Comparison of ENCODE assay signal across 10 cellular contexts in genomic region chr3:52272831-52273230, GRCh38. TPM values are rescaled to one million over a fixed set of nuclear protein-coding genes. Genes with fewer than 3 reads are reported as not detected.
DNase-seq lines count a peak whose midpoint lies in the region; ATAC-seq lines count a peak whose summit lies in the region.
"Had no signal": no experiment of that assay in that cellular context is flagged by ENCODE, and none has a peak within 500 bp of the region (broad histone marks: within the 10 kb centered on the region; RNA-seq: fewer than 3 reads in every experiment).

No MANE protein-coding gene starts in this region.

- CTCF ChIA-PET in T-cell (lab: Charles Lee) = interaction anchor here (0.6 to 1.9 kb wide), 4 partner anchors 9 to 42 kb away, joined by 3 to 11 read pairs (median 6); partner anchors contain the start of gene GLYCTK (in 1 of the 2)

- POLR2A ChIA-PET in T-cell (lab: Charles Lee) = interaction anchor here in 1 of 2 donors (0.6 to 0.7 kb wide), 2 partner anchors 13 to 34 kb away, joined by 3 to 6 read pairs; partner anchors contain the start of gene TWF2

- no peaks in the 10 kb centered on the region for H3K27me3 Mint-ChIP-seq in activated CD4-positive, alpha-beta T cell treated with anti-CD3 and anti-CD28 coated beads, Interleukin-2, amount 10 ng/mL, durations not matched to agents 24 days and 14 days
- H3K27me3 Mint-ChIP-seq in T-cell = no peaks in the 10 kb centered on the region
- H3K27me3 Mint-ChIP-seq in dendritic cell treated with granulocyte-macrophage colony-stimulating factor and Interleukin-4, amounts not matched to agents 40 ng/mL and 50 ng/mL, for 4 days = no peaks in the 10 kb centered on the region
- H3K27me3 Mint-ChIP-seq in stimulated activated memory B cell treated with anti-CD40 and anti-IgM and Interleukin-4, amounts not matched to agents 10 μg/mL and 1 μg/mL and 100 μg/mL, for 72 hours = no peaks in the 10 kb centered on the region

- peak overlapping the region; percentile 77 for H3K27ac Mint-ChIP-seq in activated CD4-positive, alpha-beta T cell treated with anti-CD3 and anti-CD28 coated beads, Interleukin-2, amount 10 ng/mL, durations not matched to agents 24 days and 14 days
- peak overlapping the region; percentile 91 to 93 for H3K27ac Mint-ChIP-seq in T-cell
- peak overlapping the region; percentile 86 for H3K27ac Mint-ChIP-seq in dendritic cell treated with granulocyte-macrophage colony-stimulating factor and Interleukin-4, amounts not matched to agents 40 ng/mL and 50 ng/mL, for 4 days
- H3K27ac Mint-ChIP-seq in stimulated activated memory B cell treated with anti-CD40 and anti-IgM and Interleukin-4, amounts not matched to agents 10 μg/mL and 1 μg/mL and 100 μg/mL, for 72 hours = peak overlapping the region; percentile 17
- H3K27ac Mint-ChIP-seq: nephron had no signal

- peaks cover 76% of the 10 kb centered on the region for H3K4me1 Mint-ChIP-seq in activated CD4-positive, alpha-beta T cell treated with anti-CD3 and anti-CD28 coated beads, Interleukin-2, amount 10 ng/mL, durations not matched to agents 24 days and 14 days
- H3K4me1 Mint-ChIP-seq in T-cell = peaks cover 76 to 84% (median 84%) of the 10 kb centered on the region in 3 donors
- peaks cover 86% of the 10 kb centered on the region for H3K4me1 Mint-ChIP-seq in dendritic cell treated with granulocyte-macrophage colony-stimulating factor and Interleukin-4, amounts not matched to agents 40 ng/mL and 50 ng/mL, for 4 days (ENCODE audit: low read depth)
- H3K4me1 Mint-ChIP-seq in stimulated activated memory B cell treated with anti-CD40 and anti-IgM and Interleukin-4, amounts not matched to agents 10 μg/mL and 1 μg/mL and 100 μg/mL, for 72 hours = peaks cover 83% of the 10 kb centered on the region

- peak in 2 of 4 experiments; percentile 19 to 43 for ATAC-seq in T-cell (replicated peaks in 1 of 4)
- no peak for ATAC-seq in stimulated activated memory B cell treated with anti-CD40 and anti-IgM and Interleukin-4, amounts not matched to agents 10 μg/mL and 1 μg/mL and 100 μg/mL, for 72 hours

- H3K9me3 Mint-ChIP-seq in activated CD4-positive, alpha-beta T cell treated with anti-CD3 and anti-CD28 coated beads, Interleukin-2, amount 10 ng/mL, durations not matched to agents 24 days and 14 days = no peaks in the 10 kb centered on the region
- no peaks in the 10 kb centered on the region for H3K9me3 Mint-ChIP-seq in T-cell
- H3K9me3 Mint-ChIP-seq in dendritic cell treated with granulocyte-macrophage colony-stimulating factor and Interleukin-4, amounts not matched to agents 40 ng/mL and 50 ng/mL, for 4 days = no peaks in the 10 kb centered on the region
- H3K9me3 Mint-ChIP-seq in stimulated activated memory B cell treated with anti-CD40 and anti-IgM and Interleukin-4, amounts not matched to agents 10 μg/mL and 1 μg/mL and 100 μg/mL, for 72 hours = no peaks in the 10 kb centered on the region
- H3K9me3 Mint-ChIP-seq: nephron had no signal

- no peak for DNase-seq in activated CD4-positive, alpha-beta T cell treated with anti-CD3 and anti-CD28 coated beads, Interleukin-2, amount 10 ng/mL, durations not matched to agents 24 days and 14 days
- no peak for DNase-seq in activated CD4-positive, alpha-beta T cell treated with anti-CD3 and anti-CD28 coated beads, Interleukin-2, amount 50 U/mL, for 1 hour
- DNase-seq in T-cell (peak in 1 of 34 experiments; percentile 11), DMS53 treated with DMSO at 0.1 percent for 48 hours (lab: John Stamatoyannopoulos, UW; ENCODE audit: unreplicated experiment) (no peak), HK-2 (ENCODE audit: unreplicated experiment) (no peak), HUDEP-2 (lab: John Stamatoyannopoulos, UW; ENCODE audit: unreplicated experiment in 76 of 76) (no peak)
- DNase-seq: Calu3 had no signal

- peaks cover 82% of the 10 kb centered on the region for H3K36me3 Mint-ChIP-seq in activated CD4-positive, alpha-beta T cell treated with anti-CD3 and anti-CD28 coated beads, Interleukin-2, amount 10 ng/mL, durations not matched to agents 24 days and 14 days (ENCODE audit: low read depth)
- H3K36me3 Mint-ChIP-seq in T-cell = peaks cover 41% of the 10 kb centered on the region
- peaks cover 81% of the 10 kb centered on the region for H3K36me3 Mint-ChIP-seq in dendritic cell treated with granulocyte-macrophage colony-stimulating factor and Interleukin-4, amounts not matched to agents 40 ng/mL and 50 ng/mL, for 4 days (ENCODE audit: low read depth)
- H3K36me3 Mint-ChIP-seq in stimulated activated memory B cell treated with anti-CD40 and anti-IgM and Interleukin-4, amounts not matched to agents 10 μg/mL and 1 μg/mL and 100 μg/mL, for 72 hours = peaks cover 40% of the 10 kb centered on the region

- intact Hi-C loops in activated CD4-positive, alpha-beta T cell treated with anti-CD3 and anti-CD28 coated beads, Interleukin-2, amount 10 ng/mL, durations not matched to agents 24 days and 14 days (cut with micrococcal nuclease) = loop anchor here (10.0 kb wide), 3 partner anchors 62 to 412 kb away; partner anchors contain the start of genes ACY1, GNL3 and PBRM1
- intact Hi-C loops in dendritic cell treated with granulocyte-macrophage colony-stimulating factor and Interleukin-4, amounts not matched to agents 40 ng/mL and 50 ng/mL, for 4 days (cut with micrococcal nuclease) = no loop called here

- H3K4me3 Mint-ChIP-seq in activated CD4-positive, alpha-beta T cell treated with anti-CD3 and anti-CD28 coated beads, Interleukin-2, amount 10 ng/mL, durations not matched to agents 24 days and 14 days = peak overlapping the region; percentile 96
- H3K4me3 Mint-ChIP-seq in T-cell = peak overlapping the region; percentile 89 to 92 (median 91)
- no peak overlapping the region for H3K4me3 Mint-ChIP-seq in dendritic cell treated with granulocyte-macrophage colony-stimulating factor and Interleukin-4, amounts not matched to agents 40 ng/mL and 50 ng/mL, for 4 days
- H3K4me3 Mint-ChIP-seq in stimulated activated memory B cell treated with anti-CD40 and anti-IgM and Interleukin-4, amounts not matched to agents 10 μg/mL and 1 μg/mL and 100 μg/mL, for 72 hours = no peak overlapping the region
- H3K4me3 Mint-ChIP-seq: nephron had no signal

RNA-seq across cellular contexts. Expression of gene WDR82, which starts 5.6 kb away (rescaled TPM):
- 104 and 106 TPM in 2 replicates for total RNA-seq in activated CD4-positive, alpha-beta T cell treated with anti-CD3 and anti-CD28 coated beads, Interleukin-2, amount 10 ng/mL, durations not matched to agents 24 days and 14 days
- 100 to 1,000 TPM; 119 to 159 (median 154) TPM for total RNA-seq in T-cell

RNA-seq across cellular contexts. Expression of gene GLYCTK, which starts 14.8 kb away (rescaled TPM):
- total RNA-seq in activated CD4-positive, alpha-beta T cell treated with anti-CD3 and anti-CD28 coated beads, Interleukin-2, amount 10 ng/mL, durations not matched to agents 24 days and 14 days = 16.3 and 17.4 TPM in 2 replicates
- 10 to 100 TPM; 36.7 to 42.5 (median 37.5) TPM for total RNA-seq in T-cell

RNA-seq across cellular contexts. Expression of gene PPM1M, which starts 27.3 kb away (rescaled TPM):
- 48.3 and 49.2 TPM in 2 replicates for total RNA-seq in activated CD4-positive, alpha-beta T cell treated with anti-CD3 and anti-CD28 coated beads, Interleukin-2, amount 10 ng/mL, durations not matched to agents 24 days and 14 days
- 10 to 100 TPM; 63.4 to 78.1 (median 73.4) TPM for total RNA-seq in T-cell

RNA-seq across cellular contexts. Expression of gene TWF2, which starts 33.9 kb away (rescaled TPM):
- 80.3 and 87.0 TPM in 2 replicates for total RNA-seq in activated CD4-positive, alpha-beta T cell treated with anti-CD3 and anti-CD28 coated beads, Interleukin-2, amount 10 ng/mL, durations not matched to agents 24 days and 14 days
- total RNA-seq in T-cell = 10 to 100 TPM; 49.8 to 99.9 (median 88.3) TPM

RNA-seq across cellular contexts. Expression of gene DNAH1, which starts 43.3 kb away (rescaled TPM):
- total RNA-seq in activated CD4-positive, alpha-beta T cell treated with anti-CD3 and anti-CD28 coated beads, Interleukin-2, amount 10 ng/mL, durations not matched to agents 24 days and 14 days = 9.9 and 10.6 TPM in 2 replicates
- total RNA-seq in T-cell = 10 to 100 TPM; 41.5 to 72.0 (median 44.2) TPM

Comparison
In these comparisons a context has a peak if more than half of its experiments do, and no peak if none do; other contexts are left out.
1. H3K27ac Mint-ChIP-seq: peak in every context shown above with its lines; median percentile 92 in T-cell; 86 in dendritic cell treated with granulocyte-macrophage colony-stimulating factor and Interleukin-4, amounts not matched to agents 40 ng/mL and 50 ng/mL, for 4 days; 77 in activated CD4-positive, alpha-beta T cell treated with anti-CD3 and anti-CD28 coated beads, Interleukin-2, amount 10 ng/mL, durations not matched to agents 24 days and 14 days; 17 in stimulated activated memory B cell treated with anti-CD40 and anti-IgM and Interleukin-4, amounts not matched to agents 10 μg/mL and 1 μg/mL and 100 μg/mL, for 72 hours.
2. H3K4me3 Mint-ChIP-seq: peak in activated CD4-positive, alpha-beta T cell treated with anti-CD3 and anti-CD28 coated beads, Interleukin-2, amount 10 ng/mL, durations not matched to agents 24 days and 14 days (single experiment) and T-cell (3 of 3); none in dendritic cell treated with granulocyte-macrophage colony-stimulating factor and Interleukin-4, amounts not matched to agents 40 ng/mL and 50 ng/mL, for 4 days (single experiment) and stimulated activated memory B cell treated with anti-CD40 and anti-IgM and Interleukin-4, amounts not matched to agents 10 μg/mL and 1 μg/mL and 100 μg/mL, for 72 hours (single experiment).